ENCODE assay signal across 8 cellular contexts in genomic region chr3:25662921-25663320, GRCh38. TPM values are rescaled to one million over a fixed set of nuclear protein-coding genes. Genes with fewer than 3 reads are reported as not detected.
DNase-seq lines count a peak whose midpoint lies in the region; ATAC-seq, FAIRE-seq and TF ChIP-seq lines count a peak whose summit lies in the region.

No MANE protein-coding gene starts in this region.

- H3K4me1 Mint-ChIP-seq in IgD-negative memory B cell, result peaks cover 38 to 51% (median 48%) of the 10 kb centered on the region in 3 donors
- peaks cover 58% of the 10 kb centered on the region for H3K4me1 Mint-ChIP-seq in central memory CD8-positive, alpha-beta T cell

- no peaks in the 10 kb centered on the region for H3K9me3 Mint-ChIP-seq in IgD-negative memory B cell
- no peaks in the 10 kb centered on the region for H3K9me3 Mint-ChIP-seq in central memory CD8-positive, alpha-beta T cell

- H3K4me1 ChIP-seq in A549, result peaks cover 24% of the 10 kb centered on the region
- peaks cover 34% of the 10 kb centered on the region for H3K4me1 ChIP-seq in mononuclear cell (ENCODE audit: insufficient read depth, low read length)

- WGBS in A549 (ENCODE audit: missing lambda C conversion rate), result 11% methylated on average over 4 of the region's 4 CpGs

- TF ChIP-seq RAD21 in A549 (conservative IDR thresholded peaks at IDR 0.05 in 1 of 2, IDR thresholded peaks at IDR 0.05 in 1 of 2), result no peak

- no peak for FAIRE-seq in A549 (lab: Jason Lieb, UNC)

- ATAC-seq in A549 (no peak), HG03159 (IDR thresholded peaks at IDR 0.05; ENCODE audit: unreplicated experiment) (no peak)
- ATAC-seq in central memory CD8-positive, alpha-beta T cell (replicated peaks; ENCODE audit: extremely low read depth, poor library complexity, severe bottlenecking), result no peak

- TF ChIP-seq EP300 in A549 (IDR thresholded peaks at IDR 0.05), result no peak

- H3K27me3 Mint-ChIP-seq in IgD-negative memory B cell, result no peaks in the 10 kb centered on the region
- no peaks in the 10 kb centered on the region for H3K27me3 Mint-ChIP-seq in central memory CD8-positive, alpha-beta T cell

- H3K27me3 ChIP-seq in mononuclear cell (ENCODE audit: insufficient read depth, low read length), result no peaks in the 10 kb centered on the region

- CTCF ChIA-PET in A549 (lab: Yijun Ruan, JAX), result no interaction called here

- H3K4me2 ChIP-seq in A549, result peak overlapping the region; percentile 96

- DNase-seq in A549 (ENCODE audit: low read depth in 1 of 2, low spot score in 1 of 2) (no peak), NCI-H1048 (lab: John Stamatoyannopoulos, UW) (no peak), NCI-H2029 (lab: John Stamatoyannopoulos, UW) (no peak), UCSD-AML1 (lab: John Stamatoyannopoulos, UW; ENCODE audit: unreplicated experiment) (no peak)
- DNase-seq in central memory CD8-positive, alpha-beta T cell (ENCODE audit: low spot score in 2 of 2), result no peak

- TF ChIP-seq POLR2A in A549 (IDR thresholded peaks at IDR 0.05; ENCODE audit: low read length), result no peak

- POLR2A ChIA-PET in A549 (lab: Yijun Ruan, JAX), result interaction anchor here (1.7 kb wide), 1 partner anchor 120 kb away, joined by 9 read pairs; the partner anchor contains the start of gene NGLY1

- H3K4me3 Mint-ChIP-seq in IgD-negative memory B cell, result peak overlapping the region; percentile 96 to 100 (median 98)
- H3K4me3 Mint-ChIP-seq in central memory CD8-positive, alpha-beta T cell, result peak overlapping the region; percentile 97

- no peak for TF ChIP-seq CTCF in A549 (IDR thresholded peaks at IDR 0.05)

- peak overlapping the region; percentile 73 for H3K4me3 ChIP-seq in A549
- peak overlapping the region; percentile 83 for H3K4me3 ChIP-seq in mononuclear cell (ENCODE audit: low read length)

- H3K9me3 ChIP-seq in A549 (no peaks in the 10 kb centered on the region), mononuclear cell (ENCODE audit: low read depth, low read length) (no peaks in the 10 kb centered on the region)

- peaks cover 2% of the 10 kb centered on the region for H3K36me3 Mint-ChIP-seq in IgD-negative memory B cell
- peaks cover 23% of the 10 kb centered on the region for H3K36me3 Mint-ChIP-seq in central memory CD8-positive, alpha-beta T cell (ENCODE audit: insufficient read depth)

- peak overlapping the region; percentile 98 to 99 (median 99) for H3K27ac Mint-ChIP-seq in IgD-negative memory B cell
- peak overlapping the region; percentile 98 for H3K27ac Mint-ChIP-seq in central memory CD8-positive, alpha-beta T cell (ENCODE audit: low read depth)

- peak overlapping the region; percentile 86 to 97; a peak in 4 of 6 replicates for H3K27ac ChIP-seq in A549

TF ChIP-seq in A549, 52 proteins besides CTCF, POLR2A, EP300 and RAD21:
- TF ChIP-seq MAFK (IDR thresholded peaks at IDR 0.05; ENCODE audit: partially characterized antibody) (no peak), ZNF302 (CRISPR knock-in tag; IDR thresholded peaks at IDR 0.05) (no peak), ELK1 (IDR thresholded peaks at IDR 0.05; ENCODE audit: low read depth, low read length) (no peak), USF2 (IDR thresholded peaks at IDR 0.05) (no peak), EHF (CRISPR knock-in tag; IDR thresholded peaks at IDR 0.05) (no peak), ATOH8 (CRISPR knock-in tag; IDR thresholded peaks at IDR 0.05; ENCODE audit: low read depth) (no peak), HES2 (IDR thresholded peaks at IDR 0.05) (no peak), RNF2 (IDR thresholded peaks at IDR 0.05; ENCODE audit: borderline replicate concordance, low read depth) (no peak)

RNA-seq across cellular contexts. Expression of gene TOP2B, which starts 1.8 kb away (rescaled TPM):
- polyA plus RNA-seq in A549 (2011; rRNA removed), result 85.5 and 95.7 TPM in 2 replicates
- polyA plus RNA-seq in A549 (2012; cell fraction: cytosol; rRNA removed), result 16.0 and 18.0 TPM in 2 replicates
- 8.6 and 20.7 TPM in 2 replicates for polyA plus RNA-seq in A549 (2012; cell fraction: nucleus; rRNA removed)
- 65.7 to 67.5 TPM (median 65.8 TPM) in 3 replicates for polyA plus RNA-seq in A549 (2017; fragmentation: RNase III; extraction: RNeasy Plus Mini Kit Qiagen cat#74134 plus additional on column Dnase treatment)
- polyA minus RNA-seq in A549 (2011; rRNA and poly(A)+ RNA removed), result 26.3 and 29.7 TPM in 2 replicates
- 46.0 TPM for polyA plus RNA-seq in IgD-negative memory B cell
- 126 TPM for total RNA-seq in mononuclear cell
